In genomic region chr6:154637392-154637791, GRCh38 we compare ENCODE assay signal across 26 cellular contexts.
DNase-seq lines count a peak whose midpoint lies in the region; ATAC-seq, FAIRE-seq and TF ChIP-seq lines count a peak whose summit lies in the region.
"Had no signal": no experiment of that assay in that cellular context is flagged by ENCODE, and none has a peak within 500 bp of the region (broad histone marks: within the 10 kb centered on the region; RNA-seq: fewer than 3 reads in every experiment).

No MANE protein-coding gene starts in this region.

- no peaks in the 10 kb centered on the region for H4K20me1 ChIP-seq in GM23338 (replicated peaks; ENCODE audit: insufficient read depth)
- H4K20me1 ChIP-seq in Karpas-422 (ENCODE audit: insufficient read depth, low read depth, low read length), result no peaks in the 10 kb centered on the region
- H4K20me1 ChIP-seq in K562 (replicated peaks; ENCODE audit: control insufficient read depth, insufficient read depth, low read length), result no peaks in the 10 kb centered on the region
- H4K20me1 ChIP-seq: BLaER1 had no signal

- DNase-seq in GM23338 (ENCODE audit: low spot score) (no peak), Karpas-422 (peak; percentile 20), K562 (ENCODE audit: extremely low read depth in 1 of 4, low spot score in 3 of 4) (no peak), adrenal gland (no peak), GF-D8 (lab: John Stamatoyannopoulos, UW) (no peak)
- no peak for DNase-seq in activated naive CD8-positive, alpha-beta T cell treated with anti-CD3 and anti-CD28 coated beads for 36 hours
- DNase-seq: 8988T; ACHN; BE2C; C1 segment of cervical spinal cord; CD4-positive, alpha-beta memory T cell; CD4-positive, CD25-positive, alpha-beta regulatory T cell; CD8-positive, alpha-beta memory T cell; COR-L47; DMS 273 treated with DMSO at 0.1 percent for 48 hours; DMS153; DMS53; DMS79; DND-41; EL; GDM1 had no signal

- H3K9me3 ChIP-seq in Karpas-422 (ENCODE audit: low read length) (no peaks in the 10 kb centered on the region), K562 (replicated peaks; ENCODE audit: control insufficient read depth, insufficient read depth, low read depth, low read length) (no peaks in the 10 kb centered on the region), adrenal gland (replicated peaks in 1 of 3) (no peaks in the 10 kb centered on the region)
- H3K9me3 ChIP-seq: BE2C had no signal

- no peak overlapping the region for H3K27ac Mint-ChIP-seq in GM23338
- H3K27ac Mint-ChIP-seq in activated naive CD8-positive, alpha-beta T cell treated with anti-CD3 and anti-CD28 coated beads for 36 hours, result no peak overlapping the region
- H3K27ac Mint-ChIP-seq: CD14-positive monocyte; CD4-positive, alpha-beta memory T cell; CD4-positive, CD25-positive, alpha-beta regulatory T cell; CD8-positive, alpha-beta memory T cell had no signal

- no peak for FAIRE-seq in K562 (lab: Jason Lieb, UNC)
- FAIRE-seq: A204.1, GM12891, GM19239 had no signal

- in situ Hi-C loops in K562 (cut with MboI), result no loop called here

- no peaks in the 10 kb centered on the region for H3K79me2 ChIP-seq in GM23338 (replicated peaks; ENCODE audit: insufficient read depth)
- H3K79me2 ChIP-seq in Karpas-422 (ENCODE audit: low read length), result no peaks in the 10 kb centered on the region
- no peaks in the 10 kb centered on the region for H3K79me2 ChIP-seq in K562 (ENCODE audit: control insufficient read depth, insufficient read depth, low read length)

- H3K36me3 ChIP-seq in GM23338 (ENCODE audit: insufficient read depth) (no peaks in the 10 kb centered on the region), Karpas-422 (ENCODE audit: insufficient read depth, low read length) (no peaks in the 10 kb centered on the region), K562 (ENCODE audit: control insufficient read depth, insufficient read depth, low read length) (no peaks in the 10 kb centered on the region), adrenal gland (replicated peaks in 1 of 2) (no peaks in the 10 kb centered on the region)
- H3K36me3 ChIP-seq: BE2C, BLaER1 had no signal

- H3K4me3 ChIP-seq in GM23338 (no peak overlapping the region), Karpas-422 (ENCODE audit: low read length) (no peak overlapping the region), K562 (no peak overlapping the region), adrenal gland (no peak overlapping the region)
- H3K4me3 ChIP-seq: BLaER1 had no signal

- no peak for TF ChIP-seq RAD21 in K562 (CRISPR knock-in tag; conservative IDR thresholded peaks at IDR 0.05 in 1 of 2, IDR thresholded peaks at IDR 0.05 in 1 of 2)

- POLR2A ChIA-PET in K562 (lab: Yijun Ruan, JAX), result no interaction called here

- H3F3A ChIP-seq in GM23338 (replicated peaks; ENCODE audit: low read depth), result no peaks in the 10 kb centered on the region

- H3K4me2 ChIP-seq in GM23338 (no peak overlapping the region), Karpas-422 (ENCODE audit: low read depth, low read length, poor library complexity, severe bottlenecking) (no peak overlapping the region), K562 (ENCODE audit: insufficient read depth, low read length) (no peak overlapping the region)
- H3K4me2 ChIP-seq: BLaER1 had no signal

- H3K4me3 Mint-ChIP-seq in GM23338, result no peak overlapping the region
- no peak overlapping the region for H3K4me3 Mint-ChIP-seq in activated naive CD8-positive, alpha-beta T cell treated with anti-CD3 and anti-CD28 coated beads for 36 hours
- H3K4me3 Mint-ChIP-seq: CD14-positive monocyte; CD4-positive, alpha-beta memory T cell; CD4-positive, CD25-positive, alpha-beta regulatory T cell; CD8-positive, alpha-beta memory T cell had no signal

- CTCF ChIA-PET in K562 (lab: Yijun Ruan, JAX; ENCODE audit: low intra/inter-chr PET ratio), result no interaction called here

- H3K9me1 ChIP-seq in K562 (ENCODE audit: control insufficient read depth, insufficient read depth, low read length), result no peaks in the 10 kb centered on the region

- no peaks in the 10 kb centered on the region for H3K36me3 Mint-ChIP-seq in GM23338 (ENCODE audit: low read depth)
- H3K36me3 Mint-ChIP-seq in activated naive CD8-positive, alpha-beta T cell treated with anti-CD3 and anti-CD28 coated beads for 36 hours, result no peaks in the 10 kb centered on the region
- H3K36me3 Mint-ChIP-seq: CD14-positive monocyte; CD4-positive, alpha-beta memory T cell; CD4-positive, CD25-positive, alpha-beta regulatory T cell had no signal

- BruUV-seq in K562 (replicated peaks; lab: Mats Ljungman, UMichigan), result no TSS peak

- no peak overlapping the region for H3K9ac ChIP-seq in Karpas-422 (ENCODE audit: low read length)
- no peak overlapping the region for H3K9ac ChIP-seq in K562 (ENCODE audit: insufficient read depth in 1 of 2, low read depth in 2 of 2, low read length in 2 of 2)
- H3K9ac ChIP-seq: BLaER1 had no signal

- H3K9me3 Mint-ChIP-seq in GM23338, result no peaks in the 10 kb centered on the region; the same call in 2 of the 3 replicates
- H3K9me3 Mint-ChIP-seq in activated naive CD8-positive, alpha-beta T cell treated with anti-CD3 and anti-CD28 coated beads for 36 hours, result peaks cover 12% of the 10 kb centered on the region

- H3K27me3 Mint-ChIP-seq in GM23338 (ENCODE audit: insufficient read depth, low read depth, poor library complexity), result peaks cover 5% of the 10 kb centered on the region
- no peaks in the 10 kb centered on the region for H3K27me3 Mint-ChIP-seq in activated naive CD8-positive, alpha-beta T cell treated with anti-CD3 and anti-CD28 coated beads for 36 hours

- TF ChIP-seq CTCF in GM23338 (conservative IDR thresholded peaks at IDR 0.05; ENCODE audit: low read depth in 2 of 2) (no peak), K562 (IDR thresholded peaks at IDR 0.05 in 2 of 3, conservative IDR thresholded peaks at IDR 0.05 in 1 of 3; ENCODE audit: insufficient read depth in 2 of 3, low read depth in 1 of 3, low read length in 3 of 3) (no peak), adrenal gland (IDR thresholded peaks at IDR 0.05) (no peak)

- H3K27ac ChIP-seq in GM23338 (ENCODE audit: low read depth) (no peak overlapping the region), Karpas-422 (ENCODE audit: low read length) (no peak overlapping the region), K562 (ENCODE audit: extremely low read depth, low read depth, low read length) (no peak overlapping the region), adrenal gland (no peak overlapping the region)
- H3K27ac ChIP-seq: BLaER1 had no signal

- no peaks in the 10 kb centered on the region for H3K9me2 ChIP-seq in GM23338 (ENCODE audit: insufficient read depth)
- no peaks in the 10 kb centered on the region for H3K9me2 ChIP-seq in Karpas-422 (replicated peaks; ENCODE audit: insufficient read depth, low read length)

- no peak for TF ChIP-seq POLR2A in K562 (conservative IDR thresholded peaks at IDR 0.05)
- TF ChIP-seq POLR2A in adrenal gland (IDR thresholded peaks at IDR 0.05), result no peak

- H2AFZ ChIP-seq in GM23338, result peak overlapping the region; percentile 76; the same call in 1 of the 2 replicates
- H2AFZ ChIP-seq in Karpas-422 (ENCODE audit: low read length), result no peak overlapping the region
- H2AFZ ChIP-seq in K562 (ENCODE audit: low read depth, low read length), result no peak overlapping the region

- ATAC-seq in GM23338 (no peak), K562 (no peak)

- H3K4me1 ChIP-seq in GM23338 (ENCODE audit: insufficient read depth), result no peaks in the 10 kb centered on the region
- H3K4me1 ChIP-seq in Karpas-422 (ENCODE audit: low read length), result no peaks in the 10 kb centered on the region
- no peaks in the 10 kb centered on the region for H3K4me1 ChIP-seq in K562 (replicated peaks in 1 of 2; ENCODE audit: control insufficient read depth in 2 of 2, insufficient read depth in 2 of 2, low read length in 2 of 2)
- H3K4me1 ChIP-seq in adrenal gland (replicated peaks in 1 of 2), result no peaks in the 10 kb centered on the region
- H3K4me1 ChIP-seq: BE2C, BLaER1 had no signal

- H3K27me3 ChIP-seq in GM23338 (ENCODE audit: insufficient read depth), result no peaks in the 10 kb centered on the region
- H3K27me3 ChIP-seq in Karpas-422 (ENCODE audit: low read length), result no peaks in the 10 kb centered on the region
- peaks cover 5% of the 10 kb centered on the region in 2 experiments; a peak in 4 of 5 replicates for H3K27me3 ChIP-seq in K562 (ENCODE audit: control insufficient read depth in 2 of 2, insufficient read depth in 2 of 2, low read length in 2 of 2)
- peaks cover 14% of the 10 kb centered on the region for H3K27me3 ChIP-seq in adrenal gland
- H3K27me3 ChIP-seq: BE2C, BLaER1 had no signal

- TF ChIP-seq EP300 in K562 (IDR thresholded peaks at IDR 0.05; ENCODE audit: low read length), result no peak

- no peaks in the 10 kb centered on the region for H3K4me1 Mint-ChIP-seq in GM23338
- no peaks in the 10 kb centered on the region for H3K4me1 Mint-ChIP-seq in activated naive CD8-positive, alpha-beta T cell treated with anti-CD3 and anti-CD28 coated beads for 36 hours
- H3K4me1 Mint-ChIP-seq: CD14-positive monocyte; CD4-positive, alpha-beta memory T cell; CD4-positive, CD25-positive, alpha-beta regulatory T cell; CD8-positive, alpha-beta memory T cell had no signal

- intact Hi-C loops in K562 (cut with micrococcal nuclease), result no loop called here
- intact Hi-C loops in adrenal gland (cut with DNase I), result no loop called here

- WGBS in K562 (ENCODE audit: insufficient coverage, low coverage, missing lambda C conversion rate), result 44% methylated on average over 4 of the region's 4 CpGs
- 82 to 91% (median 85%) methylated on average over 4 of the region's 4 CpGs for WGBS in adrenal gland, 4 donors

TF ChIP-seq in GM23338, 12 proteins besides CTCF, POLR2A, EP300 and RAD21 (continues in another document):
- no peak for TF ChIP-seq NANOG (IDR thresholded peaks at IDR 0.05; ENCODE audit: borderline replicate concordance)
- TF ChIP-seq CREB1 (CRISPR knock-in tag; IDR thresholded peaks at IDR 0.05; ENCODE audit: low read depth), result no peak
- TF ChIP-seq ZNF331 (CRISPR knock-in tag; IDR thresholded peaks at IDR 0.05; ENCODE audit: low read depth), result no peak

TF ChIP-seq in K562, 482 proteins besides CTCF, POLR2A, EP300 and RAD21:
- no peak for TF ChIP-seq NR2F6 (CRISPR knock-in tag; IDR thresholded peaks at IDR 0.05)
- no peak for TF ChIP-seq ERF (CRISPR knock-in tag; IDR thresholded peaks at IDR 0.05)
- TF ChIP-seq ZNF121 (CRISPR knock-in tag; conservative IDR thresholded peaks at IDR 0.05), result peak; percentile 93
